24 cellular contexts compared by ENCODE assay signal in genomic region chr7:42924223-42924877, GRCh38. TPM values are rescaled to one million over a fixed set of nuclear protein-coding genes. Genes with fewer than 3 reads are reported as not detected.
DNase-seq lines count a peak whose midpoint lies in the region; ATAC-seq and TF ChIP-seq lines count a peak whose summit lies in the region.
"Had no signal": no experiment of that assay in that cellular context is flagged by ENCODE, and none has a peak within 500 bp of the region (broad histone marks: within the 10 kb centered on the region; RNA-seq: fewer than 3 reads in every experiment).

No MANE protein-coding gene starts in this region.

- peak overlapping the region; percentile 83 for H3K27ac Mint-ChIP-seq in activated CD4-positive, alpha-beta T cell treated with anti-CD3 and anti-CD28 coated beads for 36 hours
- H3K27ac Mint-ChIP-seq in chondrocyte (ENCODE audit: unreplicated experiment) = peak overlapping the region; percentile 10

- no peaks in the 10 kb centered on the region for H3K27me3 Mint-ChIP-seq in activated CD4-positive, alpha-beta T cell treated with anti-CD3 and anti-CD28 coated beads for 36 hours
- no peaks in the 10 kb centered on the region for H3K27me3 Mint-ChIP-seq in chondrocyte (ENCODE audit: low read depth)

- no peak overlapping the region for H3K4me3 Mint-ChIP-seq in activated CD4-positive, alpha-beta T cell treated with anti-CD3 and anti-CD28 coated beads for 36 hours
- no peak overlapping the region for H3K4me3 Mint-ChIP-seq in chondrocyte (ENCODE audit: unreplicated experiment)
- H3K4me3 Mint-ChIP-seq: nephron progenitor cell had no signal

- POLR2A ChIA-PET in activated CD4-positive, alpha-beta T cell treated with anti-CD3 and anti-CD28 coated beads for 36 hours (lab: Charles Lee) = interaction anchor here (0.6 kb wide), 1 partner anchor 187 kb away, joined by 3 read pairs; no protein-coding TSS in a partner anchor
- POLR2A ChIA-PET in RWPE1 (lab: Yijun Ruan, JAX; ENCODE audit: low non-redundant PET) = no interaction called here

- ATAC-seq in activated CD4-positive, alpha-beta T cell treated with anti-CD3 and anti-CD28 coated beads for 36 hours = peak; percentile 19
- peak; percentile 55 for ATAC-seq in HG03432 (IDR thresholded peaks at IDR 0.05; ENCODE audit: unreplicated experiment)
- no peak for ATAC-seq in Right ventricle myocardium superior (ENCODE audit: poor library complexity)
- ATAC-seq: HepG2, psoas muscle had no signal

- TF ChIP-seq CTCF in chondrocyte (IDR thresholded peaks at IDR 0.05) (no peak), RWPE1 (conservative IDR thresholded peaks at IDR 0.05; ENCODE audit: low read depth) (no peak)

- peaks cover 57% of the 10 kb centered on the region for H3K4me1 Mint-ChIP-seq in activated CD4-positive, alpha-beta T cell treated with anti-CD3 and anti-CD28 coated beads for 36 hours
- H3K4me1 Mint-ChIP-seq in chondrocyte (ENCODE audit: low read depth) = peaks cover 15% of the 10 kb centered on the region

- no peaks in the 10 kb centered on the region for H3K9me3 Mint-ChIP-seq in activated CD4-positive, alpha-beta T cell treated with anti-CD3 and anti-CD28 coated beads for 36 hours (ENCODE audit: low read depth)
- H3K9me3 Mint-ChIP-seq in chondrocyte (ENCODE audit: low read depth) = no peaks in the 10 kb centered on the region
- H3K9me3 Mint-ChIP-seq: nephron progenitor cell had no signal

- no peak overlapping the region for H3K27ac ChIP-seq in RWPE1
- H3K27ac ChIP-seq: 22Rv1, ascending aorta, esophagus muscularis mucosa, psoas muscle, skin epidermis had no signal

- intact Hi-C loops in activated CD4-positive, alpha-beta T cell treated with anti-CD3 and anti-CD28 coated beads for 36 hours (cut with DNase I, micrococcal nuclease) = no loop called here
- intact Hi-C loops in Right ventricle myocardium superior (cut with DNase I) = no loop called here

- H3K36me3 Mint-ChIP-seq in activated CD4-positive, alpha-beta T cell treated with anti-CD3 and anti-CD28 coated beads for 36 hours (ENCODE audit: low read depth) = peaks cover 68% of the 10 kb centered on the region
- H3K36me3 Mint-ChIP-seq in chondrocyte (ENCODE audit: low read depth) = peaks cover 34% of the 10 kb centered on the region

- DNase-seq in activated CD4-positive, alpha-beta T cell treated with anti-CD3 and anti-CD28 coated beads for 36 hours = no peak
- no peak for DNase-seq in activated CD4-positive, alpha-beta T cell treated with anti-CD3 and anti-CD28 coated beads, Interleukin-2, amount 50 U/mL, for 1 hour
- DNase-seq in SIG-M5 (lab: John Stamatoyannopoulos, UW) (peak; percentile 36), chondrocyte (ENCODE audit: low spot score) (no peak), RWPE1 (ENCODE audit: low spot score) (no peak), NCI-H524 treated with DMSO at 0.1 percent for 48 hours (lab: John Stamatoyannopoulos, UW) (no peak), Right ventricle myocardium superior (no peak)
- DNase-seq: activated CD8-positive, alpha-beta memory T cell treated with anti-CD3 and anti-CD28 coated beads for 24 hours; AML-193; DND-41; effector CD8-positive, alpha-beta T cell; H7; MG63; NCI-H2029; nephron progenitor cell; psoas muscle; stimulated activated CD4-positive, alpha-beta T cell treated with anti-CD3 and anti-CD28 coated beads, Interleukin-4, amount 100 ng/mL, for 24 hours; substantia nigra had no signal

- CTCF ChIA-PET in activated CD4-positive, alpha-beta T cell treated with anti-CD3 and anti-CD28 coated beads for 36 hours (lab: Charles Lee) = interaction anchor here (0.6 to 2.5 kb wide), 4 partner anchors 11 to 1014 kb away, joined by 3 to 8 read pairs (median 5); partner anchors contain the start of gene C7orf25
- CTCF ChIA-PET in RWPE1 (lab: Yijun Ruan, JAX) = no interaction called here

RNA-seq across cellular contexts. Expression of gene PSMA2, which starts 7.6 kb away (rescaled TPM):
- total RNA-seq in activated CD4-positive, alpha-beta T cell treated with anti-CD3 and anti-CD28 coated beads for 36 hours = 100 to 1,000 TPM; 109 to 217 TPM
- total RNA-seq in chondrocyte (58.3 to 73.0 TPM (median 60.8 TPM) in 3 replicates), Right ventricle myocardium superior (92.8 TPM)

RNA-seq across cellular contexts. Expression of gene MRPL32, which starts 7.8 kb away (rescaled TPM):
- 10 to 100 TPM; 74.7 to 75.5 TPM for total RNA-seq in activated CD4-positive, alpha-beta T cell treated with anti-CD3 and anti-CD28 coated beads for 36 hours
- total RNA-seq in chondrocyte (31.9 to 35.9 TPM (median 32.7 TPM) in 3 replicates), Right ventricle myocardium superior (60.6 TPM)

RNA-seq across cellular contexts. Expression of gene C7orf25, which starts 12.5 kb away (rescaled TPM):
- 1 to 10 TPM; 2.7 to 5.4 TPM for total RNA-seq in activated CD4-positive, alpha-beta T cell treated with anti-CD3 and anti-CD28 coated beads for 36 hours
- 8.9 to 11.2 TPM (median 9.7 TPM) in 3 replicates for total RNA-seq in chondrocyte
- total RNA-seq in Right ventricle myocardium superior = 5.5 TPM
